24 cellular contexts compared by ENCODE assay signal in the genomic region with DNA sequence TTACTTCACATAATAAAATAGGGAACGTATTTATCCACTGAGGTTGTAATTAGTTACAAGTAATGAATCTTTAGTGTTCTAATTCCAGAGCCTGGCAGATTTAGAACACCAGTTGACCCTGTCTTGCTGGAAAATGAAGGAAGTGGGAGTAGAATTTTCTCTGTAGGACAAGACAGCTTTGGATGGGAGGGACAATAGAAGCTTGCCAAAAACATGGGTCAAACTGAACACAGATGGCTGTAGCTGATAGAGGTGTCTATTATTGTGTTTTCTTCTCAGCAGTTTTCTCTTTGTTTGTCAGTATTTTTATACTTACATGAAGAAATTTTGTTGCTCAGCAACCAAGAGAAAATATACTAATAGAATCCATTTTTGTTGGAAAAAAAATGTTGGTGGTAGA. TPM values are rescaled to one million over a fixed set of nuclear protein-coding genes. Genes with fewer than 3 reads are reported as not detected.
"Had no signal": no experiment of that assay in that cellular context is flagged by ENCODE, and none has a peak within 500 bp of the region (broad histone marks: within the 10 kb centered on the region; RNA-seq: fewer than 3 reads in every experiment).

No MANE protein-coding gene starts in this region.

- H3K4me1 ChIP-seq: colonic mucosa, upper lobe of right lung had no signal

- H3K9me3 Mint-ChIP-seq: activated B cell treated with CpG ODN at 0.5 μM for 24 hours; activated CD4-positive, alpha-beta memory T cell treated with anti-CD3 and anti-CD28 coated beads, Interleukin-2, amount 10 ng/mL, durations not matched to agents 7 days and 5 days; activated naive CD8-positive, alpha-beta T cell treated with anti-CD3 and anti-CD28 coated beads for 36 hours; T-cell had no signal

- H3K27ac Mint-ChIP-seq: activated B cell treated with CpG ODN at 0.5 μM for 24 hours; activated CD4-positive, alpha-beta memory T cell treated with anti-CD3 and anti-CD28 coated beads, Interleukin-2, amount 10 ng/mL, durations not matched to agents 7 days and 5 days; activated CD8-positive, alpha-beta memory T cell treated with anti-CD3 and anti-CD28 coated beads, Interleukin-2, amount 10 ng/mL, durations not matched to agents 7 days and 5 days; activated naive CD8-positive, alpha-beta T cell treated with anti-CD3 and anti-CD28 coated beads for 36 hours; T-cell had no signal

- H3K4me3 Mint-ChIP-seq: activated B cell treated with CpG ODN at 0.5 μM for 24 hours; activated CD4-positive, alpha-beta memory T cell treated with anti-CD3 and anti-CD28 coated beads, Interleukin-2, amount 10 ng/mL, durations not matched to agents 7 days and 5 days; activated CD8-positive, alpha-beta memory T cell treated with anti-CD3 and anti-CD28 coated beads, Interleukin-2, amount 10 ng/mL, durations not matched to agents 7 days and 5 days; activated naive CD8-positive, alpha-beta T cell treated with anti-CD3 and anti-CD28 coated beads for 36 hours; T-cell had no signal

- H3K9me3 ChIP-seq: colonic mucosa, esophagus muscularis mucosa, lower lobe of right lung, SK-N-SH, upper lobe of right lung had no signal

- H3K27ac ChIP-seq: colonic mucosa, lower lobe of right lung, upper lobe of right lung had no signal

- H3K36me3 Mint-ChIP-seq: activated CD8-positive, alpha-beta memory T cell treated with anti-CD3 and anti-CD28 coated beads, Interleukin-2, amount 10 ng/mL, durations not matched to agents 7 days and 5 days; activated naive CD8-positive, alpha-beta T cell treated with anti-CD3 and anti-CD28 coated beads for 36 hours; T-cell had no signal

- DNase-seq: activated B cell treated with CpG ODN at 0.5 μM for 24 hours; activated CD4-positive, alpha-beta memory T cell treated with anti-CD3 and anti-CD28 coated beads, Interleukin-2, amount 10 ng/mL, durations not matched to agents 7 days and 5 days; activated CD4-positive, alpha-beta T cell treated with anti-CD3 and anti-CD28 coated beads for 4 hours; activated CD8-positive, alpha-beta memory T cell treated with anti-CD3 and anti-CD28 coated beads, Interleukin-2, amount 10 ng/mL, durations not matched to agents 7 days and 5 days; activated naive CD8-positive, alpha-beta T cell treated with anti-CD3 and anti-CD28 coated beads for 36 hours; amniotic stem cell; central memory CD4-positive, alpha-beta T cell; colonic mucosa; foreskin fibroblast; kidney glomerular epithelial cell; lower lobe of right lung; midbrain; occipital lobe; posterior cingulate gyrus; retina; SK-N-SH; stimulated activated CD4-positive, alpha-beta T cell treated with anti-CD3 and anti-CD28 coated beads, Interleukin-12 subunit alpha, Interleukin-12 subunit beta, amount 100 ng/mL, for 4 hours; stimulated activated CD4-positive, alpha-beta T cell treated with anti-CD3 and anti-CD28 coated beads, Interleukin-1b, Interleukin-23, amount 100 ng/mL, for 48 hours; stimulated activated CD8-positive, alpha-beta memory T cell treated with anti-CD3 and anti-CD28 coated beads, Interleukin-4, amount 100 ng/mL, for 48 hours; stimulated activated naive CD4-positive, alpha-beta T cell; T-cell; T-helper 9 cell; upper lobe of right lung had no signal

- H3K27me3 ChIP-seq: colonic mucosa, esophagus muscularis mucosa, upper lobe of right lung had no signal

- H3K4me3 ChIP-seq: colonic mucosa, esophagus muscularis mucosa, lower lobe of right lung, upper lobe of right lung had no signal

- ATAC-seq: activated CD8-positive, alpha-beta memory T cell treated with anti-CD3 and anti-CD28 coated beads, Interleukin-2, amount 10 ng/mL, durations not matched to agents 7 days and 5 days; lower lobe of right lung; T-cell; upper lobe of right lung had no signal

- H3K36me3 ChIP-seq: colonic mucosa, esophagus muscularis mucosa, lower lobe of right lung, upper lobe of right lung had no signal

- H3K27me3 Mint-ChIP-seq: activated B cell treated with CpG ODN at 0.5 μM for 24 hours; activated CD4-positive, alpha-beta memory T cell treated with anti-CD3 and anti-CD28 coated beads, Interleukin-2, amount 10 ng/mL, durations not matched to agents 7 days and 5 days; activated CD8-positive, alpha-beta memory T cell treated with anti-CD3 and anti-CD28 coated beads, Interleukin-2, amount 10 ng/mL, durations not matched to agents 7 days and 5 days; T-cell had no signal

- H3K4me1 Mint-ChIP-seq: activated B cell treated with CpG ODN at 0.5 μM for 24 hours; activated CD4-positive, alpha-beta memory T cell treated with anti-CD3 and anti-CD28 coated beads, Interleukin-2, amount 10 ng/mL, durations not matched to agents 7 days and 5 days; activated CD8-positive, alpha-beta memory T cell treated with anti-CD3 and anti-CD28 coated beads, Interleukin-2, amount 10 ng/mL, durations not matched to agents 7 days and 5 days; activated naive CD8-positive, alpha-beta T cell treated with anti-CD3 and anti-CD28 coated beads for 36 hours; T-cell had no signal

RNA-seq across cellular contexts. Expression of a gene that starts 20.2 kb away (rescaled TPM):
- total RNA-seq: activated B cell treated with CpG ODN at 0.5 μM for 24 hours; activated CD4-positive, alpha-beta memory T cell treated with anti-CD3 and anti-CD28 coated beads, Interleukin-2, amount 10 ng/mL, durations not matched to agents 7 days and 5 days; activated CD8-positive, alpha-beta memory T cell treated with anti-CD3 and anti-CD28 coated beads, Interleukin-2, amount 10 ng/mL, durations not matched to agents 7 days and 5 days; activated naive CD8-positive, alpha-beta T cell treated with anti-CD3 and anti-CD28 coated beads for 36 hours had no signal
